16 cellular contexts compared by ENCODE assay signal in genomic region chr11:78179459-78180071, GRCh38. TPM values are rescaled to one million over a fixed set of nuclear protein-coding genes. Genes with fewer than 3 reads are reported as not detected.
DNase-seq lines count a peak whose midpoint lies in the region; ATAC-seq and TF ChIP-seq lines count a peak whose summit lies in the region.
"Had no signal": no experiment of that assay in that cellular context is flagged by ENCODE, and none has a peak within 500 bp of the region (broad histone marks: within the 10 kb centered on the region; RNA-seq: fewer than 3 reads in every experiment).

No MANE protein-coding gene starts in this region.

- peaks cover 10% of the 10 kb centered on the region for H3K36me3 ChIP-seq in IMR-90 (ENCODE audit: control insufficient read depth, insufficient read depth, low read length)
- peaks cover 0 to 10% (median 0%) of the 10 kb centered on the region in 3 experiments for H3K36me3 ChIP-seq in naive thymus-derived CD4-positive, alpha-beta T cell (ENCODE audit: control insufficient read depth in 2 of 3, insufficient read depth in 3 of 3, low read length in 3 of 3)
- H3K36me3 ChIP-seq in mesenchymal stem cell (ENCODE audit: control insufficient read depth in 1 of 2, insufficient read depth in 2 of 2, low read depth in 1 of 2, low read length in 2 of 2) = peaks cover 17 to 38% of the 10 kb centered on the region in 2 experiments
- H3K36me3 ChIP-seq: colonic mucosa, ovary, WERI-Rb-1 had no signal

- H3K27me3 ChIP-seq in IMR-90 (ENCODE audit: control insufficient read depth, insufficient read depth, low read length) = no peaks in the 10 kb centered on the region
- no peaks in the 10 kb centered on the region for H3K27me3 ChIP-seq in naive thymus-derived CD4-positive, alpha-beta T cell (ENCODE audit: control insufficient read depth in 2 of 2, insufficient read depth in 2 of 2, low read length in 2 of 2)
- no peaks in the 10 kb centered on the region for H3K27me3 ChIP-seq in mesenchymal stem cell (ENCODE audit: control insufficient read depth in 1 of 2, insufficient read depth in 1 of 2, low read length in 2 of 2)
- H3K27me3 ChIP-seq: colonic mucosa, ovary, tibial nerve had no signal

- no peak for TF ChIP-seq RAD21 in IMR-90 (IDR thresholded peaks at IDR 0.05; ENCODE audit: low read length)

- H2AFZ ChIP-seq in IMR-90 (replicated peaks; ENCODE audit: low read length, poor library complexity) (no peak overlapping the region), mesenchymal stem cell (ENCODE audit: low read depth, low read length) (no peak overlapping the region)

- peak; percentile 81 for DNase-seq in DMS53 (lab: John Stamatoyannopoulos, UW)
- no peak for DNase-seq in IMR-90
- DNase-seq in epithelial cell of esophagus (ENCODE audit: low read depth) = peak; percentile 51
- DNase-seq in naive thymus-derived CD4-positive, alpha-beta T cell = no peak
- no peak for DNase-seq in COLO829 (ENCODE audit: low spot score)
- no peak for DNase-seq in mesenchymal stem cell
- no peak for DNase-seq in activated CD8-positive, alpha-beta memory T cell treated with anti-CD3 and anti-CD28 coated beads, Interleukin-2, amount 50 U/mL, for 4 hours
- no peak for DNase-seq in stimulated activated CD4-positive, alpha-beta T cell treated with anti-CD3 and anti-CD28 coated beads, Interleukin-2, amount 100 ng/mL, for 48 hours
- DNase-seq: activated effector memory CD4-positive, alpha-beta T cell treated with anti-CD3 and anti-CD28 coated beads, Interleukin-2, amount 50 U/mL, for 16 hours; colonic mucosa; NCI-H2107; WERI-Rb-1 had no signal

- H4K8ac ChIP-seq in IMR-90 (ENCODE audit: low read depth in 2 of 2, low read length in 2 of 2) (no peak overlapping the region), mesenchymal stem cell (ENCODE audit: low read length) (no peak overlapping the region)

- H3K79me1 ChIP-seq in IMR-90 (ENCODE audit: low read depth in 1 of 2, low read length in 2 of 2) (peaks cover 13 to 64% of the 10 kb centered on the region in 2 experiments), mesenchymal stem cell (replicated peaks; ENCODE audit: low read length, poor library complexity, severe bottlenecking) (peaks cover 35% of the 10 kb centered on the region)

- H3K23ac ChIP-seq in IMR-90 (ENCODE audit: low read depth, low read length) (no peak overlapping the region), mesenchymal stem cell (ENCODE audit: low read length in 2 of 2) (no peak overlapping the region)

- in situ Hi-C loops in IMR-90 (cut with MboI; ENCODE audit: low sequenced_read_pairs) = no loop called here

- H4K91ac ChIP-seq in IMR-90 (ENCODE audit: insufficient read depth, low read depth, low read length) (no peak overlapping the region), mesenchymal stem cell (ENCODE audit: low read length) (no peak overlapping the region)

- H3K9me3 Mint-ChIP-seq in naive thymus-derived CD4-positive, alpha-beta T cell = peaks cover 0 to 13% (median 0%) of the 10 kb centered on the region in 11 donors

- TF ChIP-seq CTCF in IMR-90 (conservative IDR thresholded peaks at IDR 0.05; ENCODE audit: low read depth, low read length) = no peak
- no peak for TF ChIP-seq CTCF in epithelial cell of esophagus (IDR thresholded peaks at IDR 0.05; ENCODE audit: insufficient read depth, low read depth, low read length, missing control alignments)

- H3K18ac ChIP-seq in IMR-90 (ENCODE audit: low read depth, low read length) = no peak overlapping the region
- no peak overlapping the region for H3K18ac ChIP-seq in mesenchymal stem cell (ENCODE audit: low read depth in 1 of 2, low read length in 2 of 2)

- H3K4me3 ChIP-seq in IMR-90 (ENCODE audit: insufficient read depth, low read depth, low read length) (no peak overlapping the region), epithelial cell of esophagus (ENCODE audit: low read length) (no peak overlapping the region), mesenchymal stem cell (ENCODE audit: insufficient read depth in 1 of 2, low read depth in 1 of 2, low read length in 2 of 2) (no peak overlapping the region)
- no peak overlapping the region for H3K4me3 ChIP-seq in naive thymus-derived CD4-positive, alpha-beta T cell (ENCODE audit: low read length)
- H3K4me3 ChIP-seq: colonic mucosa, ovary, skin epidermis, tibial nerve had no signal

- H2BK12ac ChIP-seq in mesenchymal stem cell (ENCODE audit: low read length in 2 of 2) = no peak overlapping the region

- no peak overlapping the region for H3K9ac ChIP-seq in IMR-90 (ENCODE audit: low read depth, low read length)
- no peak overlapping the region for H3K9ac ChIP-seq in mesenchymal stem cell (ENCODE audit: low read length)

- dilution Hi-C loops in IMR-90 (cut with HindIII; ENCODE audit: low sequenced_read_pairs, unreplicated experiment) = no loop called here

- peaks cover 12% of the 10 kb centered on the region for H3K9me1 ChIP-seq in IMR-90 (ENCODE audit: insufficient read depth, low read length)

- POLR2A ChIA-PET in IMR-90 (lab: Charles Lee; ENCODE audit: unreplicated experiment) = no interaction called here
- POLR2A ChIA-PET in naive thymus-derived CD4-positive, alpha-beta T cell (lab: Charles Lee) = no interaction called here

- WGBS in IMR-90 (ENCODE audit: extremely low coverage in 2 of 2, insufficient read length in 1 of 2), 2 experiments = 94% methylated on average over 6 of the region's 7 CpGs; no CpG with 5 or more reads in 1 of the 2 experiments
- 99% methylated on average over 7 of the region's 7 CpGs for WGBS in mesenchymal stem cell

- no peaks in the 10 kb centered on the region for H3K27me3 Mint-ChIP-seq in naive thymus-derived CD4-positive, alpha-beta T cell
- H3K27me3 Mint-ChIP-seq: B cell had no signal

- peaks cover 0 to 18% (median 10%) of the 10 kb centered on the region in 7 donors for H3K4me1 Mint-ChIP-seq in naive thymus-derived CD4-positive, alpha-beta T cell
- H3K4me1 Mint-ChIP-seq: B cell had no signal

- no peak overlapping the region for H2BK20ac ChIP-seq in IMR-90 (ENCODE audit: low read depth, low read length)

- intact Hi-C loops in IMR-90 (cut with micrococcal nuclease) = no loop called here
- intact Hi-C loops in naive thymus-derived CD4-positive, alpha-beta T cell (cut with micrococcal nuclease) = loop anchor here in 1 of 2 donors (10.0 kb wide), 1 partner anchor 1795 kb away; the partner anchor contains the start of genes GVQW3 and THAP12

- no peak overlapping the region for H3K56ac ChIP-seq in IMR-90 (ENCODE audit: extremely low read depth, insufficient read depth, low read length)

- H2BK15ac ChIP-seq in IMR-90 (ENCODE audit: low read depth, low read length) (no peak overlapping the region), mesenchymal stem cell (ENCODE audit: low read depth, poor library complexity, severe bottlenecking) (no peak overlapping the region)

- peak overlapping the region; percentile 7 for H2BK5ac ChIP-seq in IMR-90 (ENCODE audit: low read depth, low read length, poor library complexity, severe bottlenecking)
- H2BK5ac ChIP-seq in mesenchymal stem cell (ENCODE audit: low read depth, low read length, poor library complexity, severe bottlenecking) = no peak overlapping the region

- H3K9me3 ChIP-seq in IMR-90 (ENCODE audit: control insufficient read depth, insufficient read depth, low read length) = no peaks in the 10 kb centered on the region
- H3K9me3 ChIP-seq in naive thymus-derived CD4-positive, alpha-beta T cell (ENCODE audit: control insufficient read depth in 2 of 3, low read length in 3 of 3) = no peaks in the 10 kb centered on the region
- no peaks in the 10 kb centered on the region for H3K9me3 ChIP-seq in mesenchymal stem cell (ENCODE audit: control insufficient read depth, low read length)
- H3K9me3 ChIP-seq: colonic mucosa, ovary, tibial nerve had no signal

- H3K4ac ChIP-seq in IMR-90 (ENCODE audit: low read depth, low read length) (no peak overlapping the region), mesenchymal stem cell (ENCODE audit: low read depth in 1 of 2, low read length in 2 of 2) (no peak overlapping the region)

- H4K20me1 ChIP-seq in IMR-90 (ENCODE audit: insufficient read depth, low read length) = peaks cover 5% of the 10 kb centered on the region

- TF ChIP-seq POLR2A in IMR-90 (IDR thresholded peaks at IDR 0.05; ENCODE audit: low read depth, low read length) = no peak

- H3K27ac ChIP-seq in IMR-90 (ENCODE audit: insufficient read depth, low read length) = no peak overlapping the region
- H3K27ac ChIP-seq in naive thymus-derived CD4-positive, alpha-beta T cell (ENCODE audit: low read depth, low read length) = no peak overlapping the region
- no peak overlapping the region for H3K27ac ChIP-seq in mesenchymal stem cell (ENCODE audit: low read length, poor library complexity, severe bottlenecking)
- H3K27ac ChIP-seq: colonic mucosa, ovary, skin epidermis, tibial nerve, WERI-Rb-1 had no signal

- no peak overlapping the region for H2BK120ac ChIP-seq in IMR-90 (ENCODE audit: low read depth, low read length)
- H2BK120ac ChIP-seq in mesenchymal stem cell (ENCODE audit: low read depth, low read length) = no peak overlapping the region

- H2AK5ac ChIP-seq in IMR-90 (ENCODE audit: low read depth, low read length) (no peak overlapping the region; the same call in 1 of the 2 replicates), mesenchymal stem cell (ENCODE audit: low read length, severe bottlenecking) (no peak overlapping the region)

- H3K4me1 ChIP-seq in IMR-90 (ENCODE audit: control insufficient read depth, insufficient read depth, low read length) = no peaks in the 10 kb centered on the region
- H3K4me1 ChIP-seq in naive thymus-derived CD4-positive, alpha-beta T cell (ENCODE audit: control insufficient read depth in 2 of 2, insufficient read depth in 2 of 2, low read length in 2 of 2) = no peaks in the 10 kb centered on the region
- H3K4me1 ChIP-seq in mesenchymal stem cell (ENCODE audit: control insufficient read depth, insufficient read depth, low read depth, low read length) = peaks cover 4% of the 10 kb centered on the region
- H3K4me1 ChIP-seq: colonic mucosa had no signal

- H2AK9ac ChIP-seq in IMR-90 (replicated peaks; ENCODE audit: low read depth, low read length, poor library complexity) = peak overlapping the region; percentile 9

- H3K36me3 Mint-ChIP-seq in naive thymus-derived CD4-positive, alpha-beta T cell = peaks cover 8 to 46% (median 34%) of the 10 kb centered on the region in 5 donors

- no peak for ATAC-seq in IMR-90 (ENCODE audit: low read depth)
- no peak for ATAC-seq in naive thymus-derived CD4-positive, alpha-beta T cell

- no peak overlapping the region for H3K4me3 Mint-ChIP-seq in naive thymus-derived CD4-positive, alpha-beta T cell
- H3K4me3 Mint-ChIP-seq: B cell had no signal

- no peak overlapping the region for H4K5ac ChIP-seq in IMR-90 (ENCODE audit: low read depth, low read length)

- H3K4me2 ChIP-seq in IMR-90 (ENCODE audit: low read depth, low read length) (no peak overlapping the region), mesenchymal stem cell (ENCODE audit: low read length, poor library complexity, severe bottlenecking) (no peak overlapping the region)

- CTCF ChIA-PET in IMR-90 (lab: Yijun Ruan, JAX) = no interaction called here
- CTCF ChIA-PET in naive thymus-derived CD4-positive, alpha-beta T cell (lab: Charles Lee) = no interaction called here

- no TSS peak for BruUV-seq in IMR-90 (replicated peaks; lab: Mats Ljungman, UMichigan)

- H3K27ac Mint-ChIP-seq in naive thymus-derived CD4-positive, alpha-beta T cell = peak overlapping the region in 5 of 9 donors; percentile 7 to 62 (median 19)
- H3K27ac Mint-ChIP-seq: B cell had no signal

- H3K14ac ChIP-seq in IMR-90 (replicated peaks; ENCODE audit: low read depth, low read length) (no peak overlapping the region), mesenchymal stem cell (ENCODE audit: low read length in 2 of 2) (no peak overlapping the region)

RNA-seq across cellular contexts. Expression of gene KCTD21, which starts 8.9 kb away (rescaled TPM):
- total RNA-seq in IMR-90 (2012; rRNA removed) = 12.2 and 12.5 TPM in 2 replicates
- 12.2 TPM in 2 replicates for polyA plus RNA-seq in IMR-90 (2012; rRNA removed)
- polyA plus RNA-seq in IMR-90 (2012; cell fraction: cytosol; rRNA removed) = 7.1 and 14.7 TPM in 2 replicates
- 7.7 and 13.5 TPM in 2 replicates for polyA plus RNA-seq in IMR-90 (2012; cell fraction: nucleus; rRNA removed; ENCODE audit: low replicate concordance)
- 10 to 100 TPM in 1 of 5 experiments, 1 to 10 TPM in 4; 3.5 to 12.2 (median 6.5) TPM for total RNA-seq in naive thymus-derived CD4-positive, alpha-beta T cell
- 1 to 10 TPM; 1.2 to 3.3 TPM for polyA plus RNA-seq in naive thymus-derived CD4-positive, alpha-beta T cell
- polyA plus RNA-seq in mesenchymal stem cell (2013, experiment 1 of 2) = 11.7 TPM
- 12.2 TPM for polyA plus RNA-seq in mesenchymal stem cell (2013, experiment 2 of 2)

RNA-seq across cellular contexts. Expression of gene USP35, which starts 9.2 kb away (rescaled TPM):
- 2.2 and 2.7 TPM in 2 replicates for total RNA-seq in IMR-90 (2012; rRNA removed)
- 10.4 and 11.3 TPM in 2 replicates for polyA plus RNA-seq in IMR-90 (2012; rRNA removed)
- 6.7 and 7.5 TPM in 2 replicates for polyA plus RNA-seq in IMR-90 (2012; cell fraction: cytosol; rRNA removed)
- 34.8 and 58.2 TPM in 2 replicates for polyA plus RNA-seq in IMR-90 (2012; cell fraction: nucleus; rRNA removed; ENCODE audit: low replicate concordance)
- 10 to 100 TPM; 11.3 to 19.2 (median 15.2) TPM for total RNA-seq in naive thymus-derived CD4-positive, alpha-beta T cell
- 1 to 10 TPM; 1.2 to 1.7 TPM for polyA plus RNA-seq in naive thymus-derived CD4-positive, alpha-beta T cell
- polyA plus RNA-seq in mesenchymal stem cell (2013, experiment 1 of 2) = 7.1 TPM
- 6.9 TPM for polyA plus RNA-seq in mesenchymal stem cell (2013, experiment 2 of 2)

RNA-seq across cellular contexts. Expression of gene ALG8, which starts 40.1 kb away (rescaled TPM):
- 27.8 and 53.0 TPM in 2 replicates for total RNA-seq in IMR-90 (2012; rRNA removed)
- 28.2 and 31.8 TPM in 2 replicates for polyA plus RNA-seq in IMR-90 (2012; rRNA removed)
- 14.0 and 21.5 TPM in 2 replicates for polyA plus RNA-seq in IMR-90 (2012; cell fraction: cytosol; rRNA removed)
- polyA plus RNA-seq in IMR-90 (2012; cell fraction: nucleus; rRNA removed; ENCODE audit: low replicate concordance) = 10.9 and 36.2 TPM in 2 replicates
- 10 to 100 TPM; 27.2 to 53.8 (median 30.8) TPM for total RNA-seq in naive thymus-derived CD4-positive, alpha-beta T cell
- 10 to 100 TPM; 55.7 to 58.4 TPM for polyA plus RNA-seq in naive thymus-derived CD4-positive, alpha-beta T cell
- 49.1 TPM for polyA plus RNA-seq in mesenchymal stem cell (2013, experiment 1 of 2)
- polyA plus RNA-seq in mesenchymal stem cell (2013, experiment 2 of 2) = 50.6 TPM

Comparison
In these comparisons a context has a peak if more than half of its experiments do, and no peak if none do; other contexts are left out.
1. DNase-seq: peak in DMS53 (single experiment) and epithelial cell of esophagus (single experiment); none in IMR-90 (single experiment), naive thymus-derived CD4-positive, alpha-beta T cell (0 of 9), COLO829 (single experiment), mesenchymal stem cell (single experiment), activated CD8-positive, alpha-beta memory T cell treated with anti-CD3 and anti-CD28 coated beads, Interleukin-2, amount 50 U/mL, for 4 hours (single experiment) and stimulated activated CD4-positive, alpha-beta T cell treated with anti-CD3 and anti-CD28 coated beads, Interleukin-2, amount 100 ng/mL, for 48 hours (0 of 2).